ENCODE assay signal across 17 cellular contexts in the genomic region with DNA sequence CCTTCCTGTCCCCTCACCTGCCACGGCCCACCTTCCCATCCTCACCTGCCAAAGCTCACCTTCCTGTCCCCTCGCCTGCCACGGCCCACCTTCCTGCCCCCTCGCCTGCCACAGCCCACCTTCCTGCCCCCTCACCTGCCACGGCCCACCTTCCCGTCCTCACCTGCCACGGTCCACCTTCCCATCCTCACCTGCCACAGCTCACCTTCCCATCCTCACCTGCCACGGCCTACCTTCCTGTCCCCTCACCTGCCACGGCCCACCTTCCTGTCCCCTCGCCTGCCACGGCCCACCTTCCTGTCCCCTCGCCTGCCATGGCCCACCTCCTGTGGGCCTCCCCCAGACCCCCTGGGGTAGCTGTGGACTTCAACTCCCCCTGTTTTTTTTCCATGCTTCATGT. TPM values are rescaled to one million over a fixed set of nuclear protein-coding genes. Genes with fewer than 3 reads are reported as not detected.
DNase-seq lines count a peak whose midpoint lies in the region; ATAC-seq and TF ChIP-seq lines count a peak whose summit lies in the region.
"Had no signal": no experiment of that assay in that cellular context is flagged by ENCODE, and none has a peak within 500 bp of the region (broad histone marks: within the 10 kb centered on the region; RNA-seq: fewer than 3 reads in every experiment).

No MANE protein-coding gene starts in this region.

- no peak for DNase-seq in activated naive CD4-positive, alpha-beta T cell treated with anti-CD3 and anti-CD28 coated beads, Interleukin-2, amount 50 U/mL, for 16 hours
- DNase-seq in activated B cell treated with CpG ODN at 0.5 μM for 24 hours = no peak
- no peak for DNase-seq in effector memory CD8-positive, alpha-beta T cell
- DNase-seq in inferior parietal cortex (ENCODE audit: extremely low spot score) = no peak
- no peak for DNase-seq in GDM1 (lab: John Stamatoyannopoulos, UW)
- DNase-seq in heart right ventricle = no peak
- DNase-seq: midbrain; NCI-H146; NCI-H446 treated with DMSO at 0.1 percent for 48 hours; Right ventricle myocardium superior; stimulated activated CD4-positive, alpha-beta T cell treated with anti-CD3 and anti-CD28 coated beads, Interleukin-2, amount 100 ng/mL, for 24 hours had no signal

- no peak overlapping the region for H3K4me3 ChIP-seq in heart right ventricle
- H3K4me3 ChIP-seq: breast epithelium, hepatocyte, suprapubic skin had no signal

- peaks cover 16% of the 10 kb centered on the region for H3K36me3 Mint-ChIP-seq in activated naive CD4-positive, alpha-beta T cell treated with anti-CD3 and anti-CD28 coated beads, Interleukin-2, amount 50 U/mL, for 24 hours
- H3K36me3 Mint-ChIP-seq in activated B cell treated with CpG ODN at 0.5 μM for 24 hours (ENCODE audit: low read depth) = peaks cover 96% of the 10 kb centered on the region
- H3K36me3 Mint-ChIP-seq in effector memory CD8-positive, alpha-beta T cell (ENCODE audit: insufficient read depth) = peaks cover 100% of the 10 kb centered on the region
- H3K36me3 Mint-ChIP-seq in stimulated activated memory B cell treated with anti-CD40 and anti-IgM and Interleukin-4, amounts not matched to agents 10 μg/mL and 1 μg/mL and 100 μg/mL, for 72 hours = peaks cover 76% of the 10 kb centered on the region

- H3K27ac Mint-ChIP-seq in activated naive CD4-positive, alpha-beta T cell treated with anti-CD3 and anti-CD28 coated beads, Interleukin-2, amount 50 U/mL, for 24 hours = peak overlapping the region; percentile 74
- H3K27ac Mint-ChIP-seq in activated B cell treated with CpG ODN at 0.5 μM for 24 hours = peak overlapping the region; percentile 37
- peak overlapping the region; percentile 93 to 95 for H3K27ac Mint-ChIP-seq in effector memory CD8-positive, alpha-beta T cell
- H3K27ac Mint-ChIP-seq in stimulated activated memory B cell treated with anti-CD40 and anti-IgM and Interleukin-4, amounts not matched to agents 10 μg/mL and 1 μg/mL and 100 μg/mL, for 72 hours = peak overlapping the region; percentile 82

- no peak overlapping the region for H3K27ac ChIP-seq in heart right ventricle
- H3K27ac ChIP-seq: hepatocyte, suprapubic skin had no signal

- H3K36me3 ChIP-seq in heart right ventricle = peaks cover 0 to 91% (median 0%) of the 10 kb centered on the region in 9 donors
- H3K36me3 ChIP-seq: breast epithelium had no signal

- POLR2A ChIA-PET in activated B cell treated with CpG ODN at 0.5 μM for 24 hours (lab: Charles Lee) = interaction anchor here (0.7 to 1.1 kb wide), 2 partner anchors 20 to 104 kb away, joined by 5 to 10 read pairs; no protein-coding TSS in a partner anchor

- H3K4me1 Mint-ChIP-seq in activated naive CD4-positive, alpha-beta T cell treated with anti-CD3 and anti-CD28 coated beads, Interleukin-2, amount 50 U/mL, for 24 hours = peaks cover 4% of the 10 kb centered on the region
- no peaks in the 10 kb centered on the region for H3K4me1 Mint-ChIP-seq in activated B cell treated with CpG ODN at 0.5 μM for 24 hours
- H3K4me1 Mint-ChIP-seq in effector memory CD8-positive, alpha-beta T cell (ENCODE audit: low read depth in 2 of 2) = peaks cover 15% of the 10 kb centered on the region in 2 donors
- H3K4me1 Mint-ChIP-seq in stimulated activated memory B cell treated with anti-CD40 and anti-IgM and Interleukin-4, amounts not matched to agents 10 μg/mL and 1 μg/mL and 100 μg/mL, for 72 hours = no peaks in the 10 kb centered on the region
- H3K4me1 Mint-ChIP-seq: WTC11 had no signal

- H3K27me3 ChIP-seq in heart right ventricle = no peaks in the 10 kb centered on the region
- H3K27me3 ChIP-seq: breast epithelium, hepatocyte, suprapubic skin had no signal

- TF ChIP-seq CTCF in activated B cell treated with CpG ODN at 0.5 μM for 24 hours (IDR thresholded peaks at IDR 0.05) (no peak), heart right ventricle (IDR thresholded peaks at IDR 0.05) (no peak)

- no peaks in the 10 kb centered on the region for H3K9me3 Mint-ChIP-seq in activated naive CD4-positive, alpha-beta T cell treated with anti-CD3 and anti-CD28 coated beads, Interleukin-2, amount 50 U/mL, for 24 hours
- H3K9me3 Mint-ChIP-seq in activated B cell treated with CpG ODN at 0.5 μM for 24 hours = no peaks in the 10 kb centered on the region
- no peaks in the 10 kb centered on the region for H3K9me3 Mint-ChIP-seq in effector memory CD8-positive, alpha-beta T cell
- H3K9me3 Mint-ChIP-seq in stimulated activated memory B cell treated with anti-CD40 and anti-IgM and Interleukin-4, amounts not matched to agents 10 μg/mL and 1 μg/mL and 100 μg/mL, for 72 hours = no peaks in the 10 kb centered on the region
- H3K9me3 Mint-ChIP-seq: WTC11 had no signal

- intact Hi-C loops in activated B cell treated with CpG ODN at 0.5 μM for 24 hours (cut with micrococcal nuclease) (no loop called here), heart right ventricle (cut with DNase I) (loop anchor here in 1 of 10 donors (5.0 kb wide), 1 partner anchor 116 kb away; no protein-coding TSS in a partner anchor)

- CTCF ChIA-PET in activated B cell treated with CpG ODN at 0.5 μM for 24 hours (lab: Charles Lee) = interaction anchor here (12.1 kb wide), 1 partner anchor 118 kb away, joined by 265 read pairs; no protein-coding TSS in a partner anchor

- H3K27me3 Mint-ChIP-seq in activated naive CD4-positive, alpha-beta T cell treated with anti-CD3 and anti-CD28 coated beads, Interleukin-2, amount 50 U/mL, for 24 hours = no peaks in the 10 kb centered on the region
- no peaks in the 10 kb centered on the region for H3K27me3 Mint-ChIP-seq in activated B cell treated with CpG ODN at 0.5 μM for 24 hours
- H3K27me3 Mint-ChIP-seq in effector memory CD8-positive, alpha-beta T cell = no peaks in the 10 kb centered on the region
- no peaks in the 10 kb centered on the region for H3K27me3 Mint-ChIP-seq in stimulated activated memory B cell treated with anti-CD40 and anti-IgM and Interleukin-4, amounts not matched to agents 10 μg/mL and 1 μg/mL and 100 μg/mL, for 72 hours

- ATAC-seq in activated B cell treated with CpG ODN at 0.5 μM for 24 hours (ENCODE audit: low read depth) (no peak), heart right ventricle (no peak)
- no peak for ATAC-seq in effector memory CD8-positive, alpha-beta T cell (replicated peaks)
- peak; percentile 53 for ATAC-seq in stimulated activated memory B cell treated with anti-CD40 and anti-IgM and Interleukin-4, amounts not matched to agents 10 μg/mL and 1 μg/mL and 100 μg/mL, for 72 hours
- ATAC-seq: WTC11 had no signal

- no peaks in the 10 kb centered on the region for H3K9me3 ChIP-seq in heart right ventricle
- H3K9me3 ChIP-seq: breast epithelium, suprapubic skin had no signal

- peaks cover 0 to 5% (median 1%) of the 10 kb centered on the region in 9 donors for H3K4me1 ChIP-seq in heart right ventricle
- H3K4me1 ChIP-seq: breast epithelium, suprapubic skin had no signal

- WGBS in heart right ventricle, 2 donors = 53 to 69% methylated on average over 12 of the region's 12 CpGs

- H3K4me3 Mint-ChIP-seq in activated naive CD4-positive, alpha-beta T cell treated with anti-CD3 and anti-CD28 coated beads, Interleukin-2, amount 50 U/mL, for 24 hours = no peak overlapping the region
- H3K4me3 Mint-ChIP-seq in activated B cell treated with CpG ODN at 0.5 μM for 24 hours = no peak overlapping the region
- peak overlapping the region in 1 of 2 donors; percentile 14 for H3K4me3 Mint-ChIP-seq in effector memory CD8-positive, alpha-beta T cell
- no peak overlapping the region for H3K4me3 Mint-ChIP-seq in stimulated activated memory B cell treated with anti-CD40 and anti-IgM and Interleukin-4, amounts not matched to agents 10 μg/mL and 1 μg/mL and 100 μg/mL, for 72 hours
- H3K4me3 Mint-ChIP-seq: WTC11 had no signal

RNA-seq across cellular contexts. Expression of gene GPR68, which starts 48.8 kb away (rescaled TPM):
- 1.4 and 1.8 TPM in 2 replicates for total RNA-seq in activated B cell treated with CpG ODN at 0.5 μM for 24 hours
- total RNA-seq in heart right ventricle = 1 to 10 TPM in 2 of 10 donors, under 1 TPM in 8; 0.13 to 2.4 (median 0.29) TPM
- polyA plus RNA-seq in heart right ventricle = under 1 TPM; 0.22 to 0.54 TPM

Comparison
In these comparisons a context has a peak if more than half of its experiments do, and no peak if none do; other contexts are left out.
1. H3K27ac Mint-ChIP-seq: peak in every context shown above with its lines; median percentile 94 in effector memory CD8-positive, alpha-beta T cell; 82 in stimulated activated memory B cell treated with anti-CD40 and anti-IgM and Interleukin-4, amounts not matched to agents 10 μg/mL and 1 μg/mL and 100 μg/mL, for 72 hours; 74 in activated naive CD4-positive, alpha-beta T cell treated with anti-CD3 and anti-CD28 coated beads, Interleukin-2, amount 50 U/mL, for 24 hours; 37 in activated B cell treated with CpG ODN at 0.5 μM for 24 hours.